ENCODE assay signal across 9 cellular contexts in genomic region chr2:237128026-237128703, GRCh38. TPM values are rescaled to one million over a fixed set of nuclear protein-coding genes. Genes with fewer than 3 reads are reported as not detected.
DNase-seq lines count a peak whose midpoint lies in the region; ATAC-seq, FAIRE-seq and TF ChIP-seq lines count a peak whose summit lies in the region.
"Had no signal": no experiment of that assay in that cellular context is flagged by ENCODE, and none has a peak within 500 bp of the region (broad histone marks: within the 10 kb centered on the region; RNA-seq: fewer than 3 reads in every experiment).

No MANE protein-coding gene starts in this region.

- no peak overlapping the region; a peak in 1 of 7 replicates for H3K9ac ChIP-seq in H1 (replicated peaks in 1 of 4; ENCODE audit: extremely low read depth in 1 of 4, low read depth in 3 of 4, low read length in 3 of 4)
- H3K9ac ChIP-seq in muscle layer of colon (ENCODE audit: low read length): no peak overlapping the region

- POLR2A ChIA-PET in H1 (lab: Charles Lee; ENCODE audit: partially characterized antibody): no interaction called here

- no peaks in the 10 kb centered on the region for H3K27me3 Mint-ChIP-seq in T-helper 17 cell

- H3K9me3 ChIP-seq in H1 (ENCODE audit: insufficient read depth in 2 of 2, low read depth in 1 of 2, low read length in 1 of 2) (peaks cover 3 to 24% of the 10 kb centered on the region in 2 experiments; a peak in 3 of 4 replicates), muscle layer of colon (ENCODE audit: low read length) (no peaks in the 10 kb centered on the region), suprapubic skin (no peaks in the 10 kb centered on the region), T-helper 17 cell (ENCODE audit: control insufficient read depth, low read length, poor library complexity, severe bottlenecking) (no peaks in the 10 kb centered on the region)

- no peak overlapping the region for H3K23ac ChIP-seq in H1 (ENCODE audit: insufficient read length)

- H3K18ac ChIP-seq in H1 (ENCODE audit: extremely low read depth, low read length): peak overlapping the region; percentile 25; the same call in 1 of the 2 replicates

- no peak overlapping the region for H3K56ac ChIP-seq in H1 (replicated peaks; ENCODE audit: insufficient read length, low read depth, low read length)

- H3K4ac ChIP-seq in H1 (replicated peaks; ENCODE audit: insufficient read length, low read depth, low read length): peak overlapping the region; percentile 63

- TF ChIP-seq CTCF in H1 (IDR thresholded peaks at IDR 0.05; ENCODE audit: control extremely low read depth in 1 of 3, insufficient read depth in 1 of 3, low read depth in 1 of 3, low read length in 3 of 3) (no peak), suprapubic skin (IDR thresholded peaks at IDR 0.05) (no peak)

- no peak for ATAC-seq in T-helper 17 cell
- ATAC-seq in GM19023 (IDR thresholded peaks at IDR 0.05; ENCODE audit: unreplicated experiment): no peak

- no peak overlapping the region; the same call in 1 of the 2 replicates for H2BK5ac ChIP-seq in H1 (ENCODE audit: low read depth, low read length)

- peaks cover 2 to 7% (median 3%) of the 10 kb centered on the region in 4 experiments; a peak in 6 of 7 replicates for H3K4me1 ChIP-seq in H1 (replicated peaks in 1 of 4; ENCODE audit: control insufficient read depth in 3 of 4, insufficient read depth in 4 of 4, low read length in 3 of 4)
- H3K4me1 ChIP-seq in muscle layer of colon (ENCODE audit: insufficient read depth, low read length): peaks cover 50% of the 10 kb centered on the region
- H3K4me1 ChIP-seq in suprapubic skin: peaks cover 18% of the 10 kb centered on the region

- H4K8ac ChIP-seq in H1 (ENCODE audit: extremely low read depth, insufficient read depth, low read length): no peak overlapping the region

- H3K36me3 Mint-ChIP-seq in T-helper 17 cell (ENCODE audit: low read depth): no peaks in the 10 kb centered on the region

- peaks cover 0 to 11% of the 10 kb centered on the region in 2 experiments; a peak in 2 of 4 replicates for H3K79me2 ChIP-seq in H1 (ENCODE audit: control insufficient read depth in 1 of 2, insufficient read depth in 2 of 2, low read length in 2 of 2)

- H2BK12ac ChIP-seq in H1 (ENCODE audit: low read depth, low read length): peak overlapping the region; percentile 70; the same call in 1 of the 2 replicates

- H3K23me2 ChIP-seq in H1 (ENCODE audit: low read depth, low read length): peaks cover 16% of the 10 kb centered on the region

- CTCF ChIA-PET in H1 (lab: Charles Lee; ENCODE audit: partially characterized antibody): no interaction called here

- H3K27ac ChIP-seq in H1 (ENCODE audit: low read depth, low read length): no peak overlapping the region
- H3K27ac ChIP-seq in muscle layer of colon (ENCODE audit: low read depth, low read length): peak overlapping the region; percentile 66
- peak overlapping the region; percentile 83 for H3K27ac ChIP-seq in suprapubic skin

- 0 out of 2 replicates have a peak overlapping the region, but pooled peaks have one; percentile 53 for H2BK20ac ChIP-seq in H1 (ENCODE audit: low read length)

- no peak for TF ChIP-seq RAD21 in H1 (IDR thresholded peaks at IDR 0.05 in 1 of 2, conservative IDR thresholded peaks at IDR 0.05 in 1 of 2; ENCODE audit: low read depth in 2 of 2, low read length in 2 of 2)

- no peak overlapping the region for H3K4me3 ChIP-seq in H1 (ENCODE audit: extremely low read depth in 1 of 4, insufficient read depth in 2 of 4, low read depth in 3 of 4, low read length in 4 of 4)
- H3K4me3 ChIP-seq in muscle layer of colon (ENCODE audit: low read depth in 1 of 2, low read length in 2 of 2): peak overlapping the region in 1 of 2 donors; percentile 29
- H3K4me3 ChIP-seq in suprapubic skin: no peak overlapping the region

- H4K20me1 ChIP-seq in H1 (replicated peaks in 1 of 2; ENCODE audit: control insufficient read depth in 1 of 2, insufficient read depth in 2 of 2, low read length in 2 of 2): peaks cover 0 to 12% of the 10 kb centered on the region in 2 experiments

- peaks cover 0 to 4% (median 0%) of the 10 kb centered on the region in 4 experiments; a peak in 1 of 8 replicates for H3K36me3 ChIP-seq in H1 (ENCODE audit: control insufficient read depth in 2 of 4, insufficient read depth in 4 of 4, low read length in 3 of 4)
- H3K36me3 ChIP-seq in muscle layer of colon (ENCODE audit: insufficient read depth, low read length): no peaks in the 10 kb centered on the region
- no peaks in the 10 kb centered on the region for H3K36me3 ChIP-seq in suprapubic skin

- no peak overlapping the region for H3K4me3 Mint-ChIP-seq in T-helper 17 cell

- H3K27ac Mint-ChIP-seq in T-helper 17 cell: no peak overlapping the region

- peak overlapping the region; percentile 92; the same call in 1 of the 2 replicates for H2AK5ac ChIP-seq in H1 (ENCODE audit: low read depth, low read length)

- TF ChIP-seq EP300 in H1 (IDR thresholded peaks at IDR 0.05; ENCODE audit: borderline replicate concordance in 1 of 2, low read depth in 2 of 2, low read length in 2 of 2): no peak
- no peak for TF ChIP-seq EP300 in suprapubic skin (IDR thresholded peaks at IDR 0.05)

- no peak overlapping the region; a peak in 2 of 4 replicates for H3K4me2 ChIP-seq in H1 (ENCODE audit: insufficient read depth in 1 of 2, low read depth in 2 of 2, low read length in 2 of 2)

- H4K91ac ChIP-seq in H1 (replicated peaks; ENCODE audit: insufficient read length, low read length): peak overlapping the region; percentile 81

- no peak for FAIRE-seq in H1 (lab: Jason Lieb, UNC)
- FAIRE-seq: islet of Langerhans had no signal

- no peak for TF ChIP-seq POLR2A in H1 (IDR thresholded peaks at IDR 0.05; ENCODE audit: control extremely low read depth in 1 of 2, low read depth in 2 of 2, low read length in 2 of 2)
- TF ChIP-seq POLR2A in suprapubic skin (IDR thresholded peaks at IDR 0.05): no peak

- no peak overlapping the region for H3K14ac ChIP-seq in H1 (ENCODE audit: insufficient read length)

- WGBS in H1 (ENCODE audit: extremely low coverage in 1 of 2, insufficient coverage in 1 of 2, insufficient read length in 1 of 2, insufficient replicate concordance in 2 of 2, low coverage in 1 of 2, low lambda C conversion rate in 2 of 2, missing lambda C conversion rate in 1 of 2), 2 experiments: 64% methylated on average over 10 of the region's 11 CpGs; no CpG with 5 or more reads in 1 of the 2 experiments
- 23% methylated on average over 11 of the region's 11 CpGs for WGBS in suprapubic skin

- H2BK15ac ChIP-seq in H1 (ENCODE audit: low read length): peak overlapping the region; percentile 73

- H2BK120ac ChIP-seq in H1 (replicated peaks; ENCODE audit: low read depth, low read length): peak overlapping the region; percentile 20

- DNase-seq in ELF-1 (ENCODE audit: low read depth, low spot score) (peak; percentile 83), RPMI7951 (ENCODE audit: low read depth) (peak; percentile 99), H1 (ENCODE audit: low read depth in 1 of 2, low spot score in 2 of 2) (peak in 1 of 2 experiments; percentile 46), suprapubic skin (ENCODE audit: low spot score in 2 of 2) (peak; percentile 95), T-helper 17 cell (no peak), SK-N-DZ (ENCODE audit: low spot score) (no peak)

- H3K4me1 Mint-ChIP-seq in T-helper 17 cell: no peaks in the 10 kb centered on the region

- H4K5ac ChIP-seq in H1 (ENCODE audit: insufficient read length, low read depth, low read length): no peak overlapping the region

- peak overlapping the region; percentile 40; the same call in 1 of the 2 replicates for H2AFZ ChIP-seq in H1 (ENCODE audit: low read length)

- H3K27me3 ChIP-seq in H1 (replicated peaks in 1 of 4; ENCODE audit: control insufficient read depth in 3 of 4, extremely low read depth in 1 of 4, insufficient read depth in 3 of 4, low read length in 3 of 4): no peaks in the 10 kb centered on the region; a peak in 1 of 7 replicates
- H3K27me3 ChIP-seq in muscle layer of colon (ENCODE audit: control insufficient read depth in 1 of 2, insufficient read depth in 2 of 2, low read length in 2 of 2): no peaks in the 10 kb centered on the region
- H3K27me3 ChIP-seq in suprapubic skin: no peaks in the 10 kb centered on the region

- peaks cover 4% of the 10 kb centered on the region; the same call in 1 of the 2 replicates for H3K79me1 ChIP-seq in H1 (ENCODE audit: low read depth, low read length)

TF ChIP-seq in H1, 55 proteins besides CTCF, POLR2A, EP300 and RAD21 (continues in another document):
- TF ChIP-seq HDAC2 (IDR thresholded peaks at IDR 0.05; ENCODE audit: borderline replicate concordance in 1 of 2, low read depth in 2 of 2, low read length in 2 of 2): no peak
- peak; percentile 22 for TF ChIP-seq ASH2L (IDR thresholded peaks at IDR 0.05; ENCODE audit: low read length)
- TF ChIP-seq TAF7 (optimal IDR thresholded peaks at IDR 0.05; ENCODE audit: borderline replicate concordance, low read depth, low read length): no peak
- TF ChIP-seq BRCA1 (IDR thresholded peaks at IDR 0.05; ENCODE audit: low read depth, low read length): no peak
- TF ChIP-seq RNF2 (IDR thresholded peaks at IDR 0.05; ENCODE audit: borderline replicate concordance, low read depth, low read length, missing control alignments, poor library complexity, severe bottlenecking): no peak
- TF ChIP-seq ZNF274 (IDR thresholded peaks at IDR 0.05; ENCODE audit: borderline replicate concordance, extremely low read depth, low read length): no peak
- TF ChIP-seq, protein P1, sequence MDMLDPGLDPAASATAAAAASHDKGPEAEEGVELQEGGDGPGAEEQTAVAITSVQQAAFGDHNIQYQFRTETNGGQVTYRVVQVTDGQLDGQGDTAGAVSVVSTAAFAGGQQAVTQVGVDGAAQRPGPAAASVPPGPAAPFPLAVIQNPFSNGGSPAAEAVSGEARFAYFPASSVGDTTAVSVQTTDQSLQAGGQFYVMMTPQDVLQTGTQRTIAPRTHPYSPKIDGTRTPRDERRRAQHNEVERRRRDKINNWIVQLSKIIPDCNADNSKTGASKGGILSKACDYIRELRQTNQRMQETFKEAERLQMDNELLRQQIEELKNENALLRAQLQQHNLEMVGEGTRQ (IDR thresholded peaks at IDR 0.05; ENCODE audit: low read length): peak; percentile 29

RNA-seq across cellular contexts. Expression of gene COPS8, which starts 42.5 kb away (rescaled TPM):
- total RNA-seq in RPMI7951 (2014; rRNA removed; shearing (Covaris generic)): 261 and 316 TPM in 2 replicates
- 59.3 and 61.3 TPM in 2 replicates for total RNA-seq in H1 (2021; fragmentation: NEBNext Ultra II Directional; extraction: Animal tissue kit (Norgen Biotek cat#: 25700))
- 37.3 and 67.5 TPM in 2 replicates for polyA plus RNA-seq in H1 (2011; rRNA removed)
- polyA plus RNA-seq in H1 (2011; cell fraction: cytosol; rRNA removed): 66.0 TPM
- 18.0 TPM for polyA plus RNA-seq in H1 (2011; cell fraction: nucleus; rRNA removed)
- 32.3 to 47.0 TPM (median 36.0 TPM) in 4 replicates for polyA plus RNA-seq in H1 (2012, experiment 1 of 2)
- polyA plus RNA-seq in H1 (2012, experiment 2 of 2): 10.3 TPM
- polyA plus RNA-seq in H1 (2013, experiment 1 of 2): 30.4 TPM
- polyA plus RNA-seq in H1 (2013, experiment 2 of 2): 29.0 TPM
- 27.0 and 32.5 TPM in 2 replicates for polyA minus RNA-seq in H1 (2011; rRNA and poly(A)+ RNA removed)
- polyA minus RNA-seq in H1 (2011; cell fraction: cytosol; rRNA and poly(A)+ RNA removed): 21.9 TPM
- polyA minus RNA-seq in H1 (2011; cell fraction: nucleus; rRNA and poly(A)+ RNA removed): 50.7 TPM
- total RNA-seq in suprapubic skin (10 to 100 TPM; 59.0 to 88.3 (median 77.7) TPM), T-helper 17 cell (10 to 100 TPM; 46.0 to 49.4 TPM)
- 130 and 148 TPM in 2 replicates for polyA plus RNA-seq in SK-N-DZ (2014; cell fraction: cytosol; rRNA removed)
- 109 and 147 TPM in 2 replicates for polyA plus RNA-seq in SK-N-DZ (2014; cell fraction: nucleus; rRNA removed)

Comparison
In these comparisons a context has a peak if more than half of its experiments do, and no peak if none do; other contexts are left out.
1. DNase-seq: peak in ELF-1 (single experiment), RPMI7951 (single experiment) and suprapubic skin (2 of 2); none in T-helper 17 cell (0 of 3) and SK-N-DZ (single experiment).